ENCODE assay signal across 8 cellular contexts in genomic region chr2:224520064-224520463, GRCh38.
DNase-seq lines count a peak whose midpoint lies in the region; ATAC-seq and TF ChIP-seq lines count a peak whose summit lies in the region.

No MANE protein-coding gene starts in this region.

- peak overlapping the region in 8 of 10 donors; percentile 28 to 69 (median 44) for H3K4me3 Mint-ChIP-seq in naive thymus-derived CD8-positive, alpha-beta T cell

- H3K36me3 Mint-ChIP-seq in naive thymus-derived CD8-positive, alpha-beta T cell: peaks cover 0 to 23% (median 6%) of the 10 kb centered on the region in 3 donors

- TF ChIP-seq CTCF in AG10803 (conservative IDR thresholded peaks at IDR 0.05; ENCODE audit: low read length): no peak

- H3K4me3 ChIP-seq in AG10803 (ENCODE audit: low read length): no peak overlapping the region

- POLR2A ChIA-PET in naive thymus-derived CD8-positive, alpha-beta T cell (lab: Charles Lee): no interaction called here

- H3K27me3 Mint-ChIP-seq in naive thymus-derived CD8-positive, alpha-beta T cell: no peaks in the 10 kb centered on the region

- H3K9me3 Mint-ChIP-seq in naive thymus-derived CD8-positive, alpha-beta T cell: no peaks in the 10 kb centered on the region

- H3K27ac Mint-ChIP-seq in naive thymus-derived CD8-positive, alpha-beta T cell: peak overlapping the region in 7 of 10 donors; percentile 31 to 89 (median 67)

- ATAC-seq in GM19035 (IDR thresholded peaks at IDR 0.05; ENCODE audit: unreplicated experiment) (peak; percentile 73), HG03103 (IDR thresholded peaks at IDR 0.05; ENCODE audit: low read depth, unreplicated experiment) (peak; percentile 65)
- ATAC-seq in naive thymus-derived CD8-positive, alpha-beta T cell: peak; percentile 37 to 47

- DNase-seq in AG10803 (ENCODE audit: low read depth) (peak; percentile 74), T1000 (lab: John Stamatoyannopoulos, UW) (no peak), NCI-H2081 treated with DMSO at 0.1 percent for 48 hours (lab: John Stamatoyannopoulos, UW) (no peak), NCI-H2107 treated with DMSO at 0.1 percent for 48 hours (lab: John Stamatoyannopoulos, UW; ENCODE audit: unreplicated experiment) (no peak)
- DNase-seq in activated CD8-positive, alpha-beta memory T cell treated with anti-CD3 and anti-CD28 coated beads, Interleukin-2, amount 50 U/mL, for 48 hours: peak; percentile 57
- peak in 2 of 10 donors; percentile 8 to 27 for DNase-seq in naive thymus-derived CD8-positive, alpha-beta T cell

- H3K4me1 Mint-ChIP-seq in naive thymus-derived CD8-positive, alpha-beta T cell: peaks cover 27 to 89% (median 68%) of the 10 kb centered on the region in 4 donors

Comparison
In these comparisons a context has a peak if more than half of its experiments do, and no peak if none do; other contexts are left out.
1. DNase-seq: peak in AG10803 (single experiment) and activated CD8-positive, alpha-beta memory T cell treated with anti-CD3 and anti-CD28 coated beads, Interleukin-2, amount 50 U/mL, for 48 hours (single experiment); none in T1000 (single experiment), NCI-H2081 treated with DMSO at 0.1 percent for 48 hours (single experiment) and NCI-H2107 treated with DMSO at 0.1 percent for 48 hours (single experiment).
2. Peak in every context shown above with its lines, with median percentiles within 50 percentile points of each other: ATAC-seq.